Comparison of ENCODE assay signal across 20 cellular contexts in the genomic region with DNA sequence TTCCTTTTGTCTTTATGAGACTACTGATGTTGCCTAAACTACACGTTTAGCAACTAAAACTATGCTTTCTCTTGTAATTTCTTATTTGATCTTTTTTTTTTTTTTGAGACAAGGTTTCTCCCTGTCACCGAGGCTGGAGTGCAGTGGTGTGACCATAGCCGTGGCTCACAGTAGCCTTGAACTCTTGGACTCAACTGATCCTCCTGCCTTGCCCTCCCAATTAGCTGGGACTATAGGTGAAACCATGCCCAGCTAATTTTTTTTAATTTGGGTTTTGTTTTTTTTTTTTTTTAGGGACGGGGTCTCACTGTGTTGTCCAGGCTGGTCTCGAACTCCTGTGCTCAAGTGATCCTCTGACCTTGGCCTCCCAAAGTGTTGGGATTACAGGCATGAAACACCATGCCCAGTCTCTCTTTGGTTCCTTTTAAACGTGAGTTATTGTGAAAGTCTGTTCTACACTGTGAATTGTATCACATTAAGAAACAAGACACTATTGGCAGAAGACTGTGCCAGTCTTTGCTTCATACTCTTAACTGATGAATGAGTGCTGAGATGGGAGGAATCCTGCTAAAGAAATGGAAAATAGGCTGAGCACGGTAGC. TPM values are rescaled to one million over a fixed set of nuclear protein-coding genes. Genes with fewer than 3 reads are reported as not detected.
A peak's percentile ranks its signal among the peaks of the same experiment; 100 is the strongest.
DNase-seq lines count a peak whose midpoint lies in the region; ATAC-seq, FAIRE-seq and TF ChIP-seq lines count a peak whose summit lies in the region.
"Had no signal": no experiment of that assay in that cellular context is flagged by ENCODE, and none has a peak within 500 bp of the region (broad histone marks: within the 10 kb centered on the region; RNA-seq: fewer than 3 reads in every experiment).

No MANE protein-coding gene starts in this region.

- peaks cover 65% of the 10 kb centered on the region for H3K36me3 ChIP-seq in K562 (ENCODE audit: control insufficient read depth, insufficient read depth, low read length)
- H3K36me3 ChIP-seq in breast epithelium, result no peaks in the 10 kb centered on the region

- ATAC-seq in stimulated activated naive CD8-positive, alpha-beta T cell treated with anti-CD3 and anti-CD28 coated beads, Interleukin-15, amount 100 ng/mL, for 72 hours, result no peak
- ATAC-seq in K562, result no peak
- no peak for ATAC-seq in HG03520 (IDR thresholded peaks at IDR 0.05; ENCODE audit: unreplicated experiment)
- ATAC-seq in HG02870 (IDR thresholded peaks at IDR 0.05; ENCODE audit: unreplicated experiment), result no peak
- ATAC-seq: CD8-positive, alpha-beta T cell; GM12878; Right ventricle myocardium inferior had no signal

- intact Hi-C loops in K562 (cut with micrococcal nuclease), result no loop called here
- intact Hi-C loops in breast epithelium (cut with DNase I; ENCODE audit: low total_unique reads), result no loop called here

- TF ChIP-seq EP300 in K562 (IDR thresholded peaks at IDR 0.05; ENCODE audit: low read length), result no peak

- peaks cover 95% of the 10 kb centered on the region for H3K79me2 ChIP-seq in K562 (ENCODE audit: control insufficient read depth, insufficient read depth, low read length)

- no peak for TF ChIP-seq CTCF in K562 (IDR thresholded peaks at IDR 0.05 in 2 of 3, conservative IDR thresholded peaks at IDR 0.05 in 1 of 3; ENCODE audit: insufficient read depth in 2 of 3, low read depth in 1 of 3, low read length in 3 of 3)
- TF ChIP-seq CTCF in breast epithelium (IDR thresholded peaks at IDR 0.05), result no peak

- peak overlapping the region; percentile 5 for H3K27ac Mint-ChIP-seq in stimulated activated naive CD8-positive, alpha-beta T cell treated with anti-CD3 and anti-CD28 coated beads, Interleukin-15, Interleukin-2, amounts not matched to agents 100 ng/mL and 50 ng/mL, for 24 hours
- no peak overlapping the region for H3K27ac Mint-ChIP-seq in stimulated activated naive CD8-positive, alpha-beta T cell treated with anti-CD3 and anti-CD28 coated beads, Interleukin-15, amount 100 ng/mL, for 72 hours
- H3K27ac Mint-ChIP-seq: CD8-positive, alpha-beta T cell; IgD-negative memory B cell had no signal

- H3K9me3 Mint-ChIP-seq in stimulated activated naive CD8-positive, alpha-beta T cell treated with anti-CD3 and anti-CD28 coated beads, Interleukin-15, Interleukin-2, amounts not matched to agents 100 ng/mL and 50 ng/mL, for 24 hours, result no peaks in the 10 kb centered on the region
- no peaks in the 10 kb centered on the region for H3K9me3 Mint-ChIP-seq in stimulated activated naive CD8-positive, alpha-beta T cell treated with anti-CD3 and anti-CD28 coated beads, Interleukin-15, amount 100 ng/mL, for 72 hours
- H3K9me3 Mint-ChIP-seq: CD8-positive, alpha-beta T cell; IgD-negative memory B cell had no signal

- no peak overlapping the region for H2AFZ ChIP-seq in K562 (ENCODE audit: low read depth, low read length)

- POLR2A ChIA-PET in K562 (lab: Yijun Ruan, JAX), result interaction anchor here (0.6 to 1.3 kb wide), 3 partner anchors 13 to 479 kb away, joined by 3 to 4 read pairs (median 3); no protein-coding TSS in a partner anchor

- FAIRE-seq in K562 (lab: Jason Lieb, UNC), result no peak
- FAIRE-seq: GM12878, HTR-8/SVneo, RCC 7860 had no signal

- H3K4me3 Mint-ChIP-seq in stimulated activated naive CD8-positive, alpha-beta T cell treated with anti-CD3 and anti-CD28 coated beads, Interleukin-15, Interleukin-2, amounts not matched to agents 100 ng/mL and 50 ng/mL, for 24 hours, result no peak overlapping the region
- no peak overlapping the region for H3K4me3 Mint-ChIP-seq in stimulated activated naive CD8-positive, alpha-beta T cell treated with anti-CD3 and anti-CD28 coated beads, Interleukin-15, amount 100 ng/mL, for 72 hours
- H3K4me3 Mint-ChIP-seq: CD8-positive, alpha-beta T cell had no signal

- peaks cover 80% of the 10 kb centered on the region for H3K4me1 Mint-ChIP-seq in stimulated activated naive CD8-positive, alpha-beta T cell treated with anti-CD3 and anti-CD28 coated beads, Interleukin-15, Interleukin-2, amounts not matched to agents 100 ng/mL and 50 ng/mL, for 24 hours (ENCODE audit: low read depth)
- peaks cover 77% of the 10 kb centered on the region for H3K4me1 Mint-ChIP-seq in stimulated activated naive CD8-positive, alpha-beta T cell treated with anti-CD3 and anti-CD28 coated beads, Interleukin-15, amount 100 ng/mL, for 72 hours

- H3K27me3 ChIP-seq in K562 (ENCODE audit: control insufficient read depth in 2 of 2, insufficient read depth in 2 of 2, low read length in 2 of 2) (no peaks in the 10 kb centered on the region), breast epithelium (no peaks in the 10 kb centered on the region)
- H3K27me3 ChIP-seq: BLaER1 treated with 17β-estradiol and CSF1 and Interleukin-3, amounts not matched to agents 10 nM and 100 nM had no signal

- H3K36me3 Mint-ChIP-seq in stimulated activated naive CD8-positive, alpha-beta T cell treated with anti-CD3 and anti-CD28 coated beads, Interleukin-15, Interleukin-2, amounts not matched to agents 100 ng/mL and 50 ng/mL, for 24 hours (ENCODE audit: low read depth), result peaks cover 72% of the 10 kb centered on the region

- DNase-seq in stimulated activated naive CD8-positive, alpha-beta T cell treated with anti-CD3 and anti-CD28 coated beads, Interleukin-15, amount 100 ng/mL, for 72 hours, result no peak
- DNase-seq in K562 (ENCODE audit: extremely low read depth in 1 of 4, low spot score in 3 of 4) (no peak), mesenteric fat pad (ENCODE audit: low spot score) (peak; percentile 16), breast epithelium (ENCODE audit: low spot score in 2 of 2) (no peak)
- DNase-seq: Calu3; CD8-positive, alpha-beta T cell; DMS53; EL; Kasumi-1; NCI-H1694 treated with DMSO at 0.1 percent for 48 hours; NK-92 treated with Interleukin-12 subunit alpha and Interleukin-12 subunit beta, amount 100 ng/mL, for 24 hours had no signal

- TF ChIP-seq POLR2A in K562 (conservative IDR thresholded peaks at IDR 0.05), result no peak
- TF ChIP-seq POLR2A in breast epithelium (IDR thresholded peaks at IDR 0.05), result no peak

- no peak overlapping the region for H3K9ac ChIP-seq in K562 (ENCODE audit: insufficient read depth in 1 of 2, low read depth in 2 of 2, low read length in 2 of 2)
- H3K9ac ChIP-seq: BLaER1 treated with 17β-estradiol and CSF1 and Interleukin-3, amounts not matched to agents 10 nM and 100 nM had no signal

- no peaks in the 10 kb centered on the region for H3K27me3 Mint-ChIP-seq in stimulated activated naive CD8-positive, alpha-beta T cell treated with anti-CD3 and anti-CD28 coated beads, Interleukin-15, Interleukin-2, amounts not matched to agents 100 ng/mL and 50 ng/mL, for 24 hours
- no peaks in the 10 kb centered on the region for H3K27me3 Mint-ChIP-seq in stimulated activated naive CD8-positive, alpha-beta T cell treated with anti-CD3 and anti-CD28 coated beads, Interleukin-15, amount 100 ng/mL, for 72 hours
- H3K27me3 Mint-ChIP-seq: IgD-negative memory B cell had no signal

- in situ Hi-C loops in K562 (cut with MboI), result no loop called here

- H3K27ac ChIP-seq in K562 (ENCODE audit: extremely low read depth, low read depth, low read length) (no peak overlapping the region), breast epithelium (no peak overlapping the region)
- H3K27ac ChIP-seq: BLaER1 treated with 17β-estradiol and CSF1 and Interleukin-3, amounts not matched to agents 10 nM and 100 nM had no signal

- H3K4me2 ChIP-seq in K562 (ENCODE audit: insufficient read depth, low read length), result no peak overlapping the region
- H3K4me2 ChIP-seq: BLaER1 treated with 17β-estradiol and CSF1 and Interleukin-3, amounts not matched to agents 10 nM and 100 nM had no signal

- CTCF ChIA-PET in K562 (lab: Yijun Ruan, JAX; ENCODE audit: low intra/inter-chr PET ratio), result no interaction called here

- H3K4me1 ChIP-seq in K562 (replicated peaks in 1 of 2; ENCODE audit: control insufficient read depth in 2 of 2, insufficient read depth in 2 of 2, low read length in 2 of 2), result peaks cover 16 to 26% of the 10 kb centered on the region in 2 experiments; a peak in 4 of 5 replicates
- peaks cover 4 to 13% of the 10 kb centered on the region in 2 donors for H3K4me1 ChIP-seq in breast epithelium

- no peaks in the 10 kb centered on the region for H3K9me3 ChIP-seq in K562 (replicated peaks; ENCODE audit: control insufficient read depth, insufficient read depth, low read depth, low read length)
- no peaks in the 10 kb centered on the region for H3K9me3 ChIP-seq in breast epithelium
- H3K9me3 ChIP-seq: BLaER1 treated with 17β-estradiol and CSF1 and Interleukin-3, amounts not matched to agents 10 nM and 100 nM had no signal

- peaks cover 15% of the 10 kb centered on the region for H4K20me1 ChIP-seq in K562 (replicated peaks; ENCODE audit: control insufficient read depth, insufficient read depth, low read length)

- WGBS in K562 (ENCODE audit: insufficient coverage, low coverage, missing lambda C conversion rate), result 85% methylated on average over 7 of the region's 7 CpGs

- no peak for TF ChIP-seq RAD21 in K562 (CRISPR knock-in tag; conservative IDR thresholded peaks at IDR 0.05 in 1 of 2, IDR thresholded peaks at IDR 0.05 in 1 of 2)

- no TSS peak for BruUV-seq in K562 (replicated peaks; lab: Mats Ljungman, UMichigan)

- no peaks in the 10 kb centered on the region for H3K9me1 ChIP-seq in K562 (ENCODE audit: control insufficient read depth, insufficient read depth, low read length)

- H3K4me3 ChIP-seq in K562 (no peak overlapping the region), breast epithelium (no peak overlapping the region)
- H3K4me3 ChIP-seq: BLaER1 treated with 17β-estradiol and CSF1 and Interleukin-3, amounts not matched to agents 10 nM and 100 nM; GM12878 had no signal

TF ChIP-seq in K562, 482 proteins besides CTCF, POLR2A, EP300 and RAD21 (continues in another document):
- TF ChIP-seq SIX5 (IDR thresholded peaks at IDR 0.05; ENCODE audit: borderline replicate concordance in 1 of 2, insufficient read depth in 1 of 2, low read depth in 1 of 2, low read length in 2 of 2), result no peak

RNA-seq across cellular contexts. Expression of a gene that starts 6.4 kb away (rescaled TPM):
- total RNA-seq in K562 (2011; cell fraction: chromatin; rRNA removed; ENCODE audit: low replicate concordance), result 196 and 234 TPM in 2 replicates
- total RNA-seq in K562 (2011; cell fraction: nucleolus; rRNA removed), result 184 and 220 TPM in 2 replicates
- total RNA-seq in K562 (2011; cell fraction: nucleoplasm; rRNA removed), result 236 and 245 TPM in 2 replicates
- total RNA-seq in K562 (2014; rRNA removed) (64.4 and 76.4 TPM in 2 replicates), K562 (2014; rRNA removed; fragmentation: Illumina TruSeq; extraction: Trizol) (57.6 and 58.0 TPM in 2 replicates), K562 (2015; rRNA removed; fragmentation: Illumina TruSeq; extraction: Trizol) (78.0 and 78.4 TPM in 2 replicates), K562 (2021) (107 and 108 TPM in 2 replicates), mesenteric fat pad (84.8 TPM), breast epithelium (100 to 1,000 TPM; 119 to 148 (median 120) TPM)
- polyA plus RNA-seq in K562 (2011; rRNA removed) (79.1 and 95.8 TPM in 2 replicates), K562 (2014; fragmentation: Illumina TruSeq; extraction: Trizol) (109 and 132 TPM in 2 replicates), K562 (2014; fragmentation: Nextera tagmentation; extraction: Ambion mirVana) (1 to 10 TPM; 6.3 to 8.2 TPM), K562 (2014; rRNA removed) (63.2 and 85.8 TPM in 2 replicates)
- polyA plus RNA-seq in K562 (2011; cell fraction: cytosol; rRNA removed), result 111 and 247 TPM in 2 replicates
- polyA plus RNA-seq in K562 (2011; cell fraction: nucleus; rRNA removed), result 105 and 124 TPM in 2 replicates
- 51.5 and 64.1 TPM in 2 replicates for polyA plus RNA-seq in K562 (2012)
- polyA minus RNA-seq in K562 (2011; rRNA and poly(A)+ RNA removed), result 89.8 and 153 TPM in 2 replicates
- 63.9 and 95.8 TPM in 2 replicates for polyA minus RNA-seq in K562 (2011; cell fraction: cytosol; rRNA and poly(A)+ RNA removed)
- 27.6 and 38.8 TPM in 2 replicates for polyA minus RNA-seq in K562 (2011; cell fraction: nucleus; rRNA and poly(A)+ RNA removed)
